8 cellular contexts compared by ENCODE assay signal in the genomic region with DNA sequence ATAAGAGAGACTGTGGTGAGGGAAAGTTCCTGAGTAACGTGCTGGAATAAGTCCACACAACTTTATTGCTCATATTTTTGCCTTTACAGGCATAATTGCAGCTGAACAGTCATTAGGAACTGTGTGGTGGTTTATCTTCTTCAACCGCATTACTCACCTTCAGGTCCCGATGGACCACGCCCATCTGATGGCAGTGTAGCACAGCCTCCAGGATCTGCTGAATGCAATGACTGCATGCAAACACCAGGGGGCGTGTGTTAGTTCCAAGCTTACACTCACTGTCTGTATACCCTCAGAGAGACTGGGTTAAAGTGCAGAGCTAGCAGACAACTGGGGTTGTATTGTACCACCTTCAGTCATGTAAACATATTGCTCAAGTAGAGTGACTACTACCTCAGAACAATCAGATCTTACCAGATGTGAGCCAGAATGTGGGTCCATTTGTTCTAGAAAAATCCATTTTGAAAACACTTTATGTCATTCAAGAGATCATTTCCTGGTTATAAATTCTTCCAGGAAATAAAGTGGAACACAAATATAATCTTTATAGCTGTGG.
DNase-seq lines count a peak whose midpoint lies in the region; ATAC-seq and TF ChIP-seq lines count a peak whose summit lies in the region.

No MANE protein-coding gene starts in this region.

- POLR2A ChIA-PET in activated CD8-positive, alpha-beta T cell treated with anti-CD3 and anti-CD28 coated beads, Interleukin-2, amount 10 ng/mL, durations not matched to agents 7 days and 5 days (lab: Charles Lee): interaction anchor here (0.6 to 1.6 kb wide), 8 partner anchors 10 to 215 kb away, joined by 3 to 7 read pairs (median 4); no protein-coding TSS in a partner anchor

- no peak overlapping the region for H2BK120ac ChIP-seq in mesendoderm (ENCODE audit: low read depth, low read length)

- no peak overlapping the region for H2AK5ac ChIP-seq in mesendoderm (ENCODE audit: low read length)

- peaks cover 9% of the 10 kb centered on the region for H3K4me1 Mint-ChIP-seq in Calu3 (ENCODE audit: low read depth, unreplicated experiment)
- peaks cover 15% of the 10 kb centered on the region for H3K4me1 Mint-ChIP-seq in activated CD8-positive, alpha-beta T cell treated with anti-CD3 and anti-CD28 coated beads, Interleukin-2, amount 10 ng/mL, durations not matched to agents 7 days and 5 days (ENCODE audit: low read depth)
- peaks cover 9 to 10% of the 10 kb centered on the region in 2 donors for H3K4me1 Mint-ChIP-seq in effector memory CD8-positive, alpha-beta T cell (ENCODE audit: low read depth in 2 of 2)

- H2BK15ac ChIP-seq in mesendoderm (replicated peaks; ENCODE audit: low read depth): no peak overlapping the region

- no peak overlapping the region for H3K56ac ChIP-seq in mesendoderm (ENCODE audit: low read length)

- H3K18ac ChIP-seq in mesendoderm (ENCODE audit: low read length): no peak overlapping the region

- no peaks in the 10 kb centered on the region for H3K9me3 Mint-ChIP-seq in Calu3 (ENCODE audit: low read depth, unreplicated experiment)
- H3K9me3 Mint-ChIP-seq in activated CD8-positive, alpha-beta T cell treated with anti-CD3 and anti-CD28 coated beads, Interleukin-2, amount 10 ng/mL, durations not matched to agents 7 days and 5 days (ENCODE audit: insufficient read depth): no peaks in the 10 kb centered on the region
- no peaks in the 10 kb centered on the region for H3K9me3 Mint-ChIP-seq in effector memory CD8-positive, alpha-beta T cell

- H3K36me3 ChIP-seq in mesendoderm (ENCODE audit: control insufficient read depth, insufficient read depth, low read length): no peaks in the 10 kb centered on the region

- intact Hi-C loops in Calu3 (cut with micrococcal nuclease; ENCODE audit: unreplicated experiment): loop anchor here (1.0 to 5.0 kb wide), 3 partner anchors 89 to 215 kb away; no protein-coding TSS in a partner anchor

- no peak overlapping the region for H3K4me2 ChIP-seq in mesendoderm (ENCODE audit: low read length)

- DNase-seq in Calu3: peak; percentile 87
- DNase-seq in HS-5 (ENCODE audit: low read depth): peak; percentile 94
- DNase-seq in NOMO-1 (lab: John Stamatoyannopoulos, UW; ENCODE audit: unreplicated experiment in 2 of 2): peak; percentile 70 to 91
- peak; percentile 95 for DNase-seq in activated CD8-positive, alpha-beta T cell treated with anti-CD3 and anti-CD28 coated beads, Interleukin-2, amount 10 ng/mL, durations not matched to agents 7 days and 5 days
- DNase-seq in effector memory CD8-positive, alpha-beta T cell: peak; percentile 83 to 87 (median 86)
- peak; percentile 96 for DNase-seq in mesendoderm
- DNase-seq in stimulated activated CD8-positive, alpha-beta memory T cell treated with anti-CD3 and anti-CD28 coated beads, Interleukin-15, amount 100 ng/mL, for 4 hours (ENCODE audit: low read depth in 2 of 2): peak; percentile 73 to 88

- no peak overlapping the region for H3K9ac ChIP-seq in mesendoderm (ENCODE audit: low read length)

- no peak overlapping the region for H4K8ac ChIP-seq in mesendoderm (ENCODE audit: low read depth, low read length)

- no peak overlapping the region for H3K4ac ChIP-seq in mesendoderm (ENCODE audit: low read depth, low read length)

- no peak overlapping the region for H3K4me3 Mint-ChIP-seq in Calu3 (ENCODE audit: low read depth, unreplicated experiment)
- peak overlapping the region; percentile 18 for H3K4me3 Mint-ChIP-seq in activated CD8-positive, alpha-beta T cell treated with anti-CD3 and anti-CD28 coated beads, Interleukin-2, amount 10 ng/mL, durations not matched to agents 7 days and 5 days
- no peak overlapping the region for H3K4me3 Mint-ChIP-seq in effector memory CD8-positive, alpha-beta T cell

- BruUV-seq in Calu3 (replicated peaks; lab: Mats Ljungman, UMichigan): no TSS peak

- H3K36me3 Mint-ChIP-seq in Calu3 (ENCODE audit: insufficient read depth, unreplicated experiment): no peaks in the 10 kb centered on the region
- H3K36me3 Mint-ChIP-seq in activated CD8-positive, alpha-beta T cell treated with anti-CD3 and anti-CD28 coated beads, Interleukin-2, amount 10 ng/mL, durations not matched to agents 7 days and 5 days (ENCODE audit: low read depth): peaks cover 40% of the 10 kb centered on the region
- H3K36me3 Mint-ChIP-seq in effector memory CD8-positive, alpha-beta T cell (ENCODE audit: insufficient read depth): peaks cover 28% of the 10 kb centered on the region

- H3K4me1 ChIP-seq in mesendoderm (ENCODE audit: control insufficient read depth, low read depth, low read length): no peaks in the 10 kb centered on the region

- no peaks in the 10 kb centered on the region for H3K79me2 ChIP-seq in mesendoderm (ENCODE audit: control insufficient read depth, insufficient read depth, low read length)

- no peak overlapping the region for H3K4me3 ChIP-seq in mesendoderm (ENCODE audit: low read length)

- TF ChIP-seq CTCF in Calu3 (IDR thresholded peaks at IDR 0.05; ENCODE audit: unreplicated experiment): peak; percentile 82

- no peak overlapping the region for H3K23ac ChIP-seq in mesendoderm (ENCODE audit: low read length)

- no peak overlapping the region for H2BK5ac ChIP-seq in mesendoderm (ENCODE audit: low read length)

- no peaks in the 10 kb centered on the region for H3K79me1 ChIP-seq in mesendoderm (ENCODE audit: low read length)

- no peaks in the 10 kb centered on the region for H3K27me3 Mint-ChIP-seq in Calu3 (ENCODE audit: unreplicated experiment)
- H3K27me3 Mint-ChIP-seq in activated CD8-positive, alpha-beta T cell treated with anti-CD3 and anti-CD28 coated beads, Interleukin-2, amount 10 ng/mL, durations not matched to agents 7 days and 5 days (ENCODE audit: low read depth): no peaks in the 10 kb centered on the region
- no peaks in the 10 kb centered on the region for H3K27me3 Mint-ChIP-seq in effector memory CD8-positive, alpha-beta T cell

- no CpG with 5 or more reads among the region's 5 CpGs for whole genome bisulfite sequencing in mesendoderm (ENCODE audit: extremely low coverage, insufficient coverage, low lambda C conversion rate)

- no peaks in the 10 kb centered on the region for H3K27me3 ChIP-seq in mesendoderm (ENCODE audit: insufficient read depth, low read length, poor library complexity)

- CTCF ChIA-PET in Calu3 (lab: Charles Lee): interaction anchor here (0.6 to 1.5 kb wide), 9 partner anchors 9 to 213 kb away, joined by 3 to 11 read pairs (median 5); no protein-coding TSS in a partner anchor
- CTCF ChIA-PET in activated CD8-positive, alpha-beta T cell treated with anti-CD3 and anti-CD28 coated beads, Interleukin-2, amount 10 ng/mL, durations not matched to agents 7 days and 5 days (lab: Charles Lee): interaction anchor here (0.5 to 3.6 kb wide), 45 partner anchors 9 to 524 kb away, joined by 3 to 49 read pairs (median 4); no protein-coding TSS in a partner anchor

- H4K5ac ChIP-seq in mesendoderm (ENCODE audit: low read length): no peak overlapping the region

- ATAC-seq in GM21390 (IDR thresholded peaks at IDR 0.05; ENCODE audit: unreplicated experiment): peak; percentile 99
- peak; percentile 100 for ATAC-seq in activated CD8-positive, alpha-beta T cell treated with anti-CD3 and anti-CD28 coated beads, Interleukin-2, amount 10 ng/mL, durations not matched to agents 7 days and 5 days
- peak; percentile 98 for ATAC-seq in effector memory CD8-positive, alpha-beta T cell (replicated peaks)

- H3K27ac Mint-ChIP-seq in Calu3 (ENCODE audit: unreplicated experiment): peak overlapping the region; percentile 56
- H3K27ac Mint-ChIP-seq in activated CD8-positive, alpha-beta T cell treated with anti-CD3 and anti-CD28 coated beads, Interleukin-2, amount 10 ng/mL, durations not matched to agents 7 days and 5 days: peak overlapping the region; percentile 4
- no peak overlapping the region for H3K27ac Mint-ChIP-seq in effector memory CD8-positive, alpha-beta T cell

- no peak overlapping the region for H3K27ac ChIP-seq in mesendoderm (ENCODE audit: low read depth, low read length)

Comparison
In these comparisons a context has a peak if more than half of its experiments do, and no peak if none do; other contexts are left out.
1. H3K27ac Mint-ChIP-seq: peak in Calu3 (single experiment) and activated CD8-positive, alpha-beta T cell treated with anti-CD3 and anti-CD28 coated beads, Interleukin-2, amount 10 ng/mL, durations not matched to agents 7 days and 5 days (single experiment); none in effector memory CD8-positive, alpha-beta T cell (0 of 2).
2. Peak in every context shown above with its lines, with median percentiles within 50 percentile points of each other: DNase-seq and ATAC-seq.